In the genomic region with DNA sequence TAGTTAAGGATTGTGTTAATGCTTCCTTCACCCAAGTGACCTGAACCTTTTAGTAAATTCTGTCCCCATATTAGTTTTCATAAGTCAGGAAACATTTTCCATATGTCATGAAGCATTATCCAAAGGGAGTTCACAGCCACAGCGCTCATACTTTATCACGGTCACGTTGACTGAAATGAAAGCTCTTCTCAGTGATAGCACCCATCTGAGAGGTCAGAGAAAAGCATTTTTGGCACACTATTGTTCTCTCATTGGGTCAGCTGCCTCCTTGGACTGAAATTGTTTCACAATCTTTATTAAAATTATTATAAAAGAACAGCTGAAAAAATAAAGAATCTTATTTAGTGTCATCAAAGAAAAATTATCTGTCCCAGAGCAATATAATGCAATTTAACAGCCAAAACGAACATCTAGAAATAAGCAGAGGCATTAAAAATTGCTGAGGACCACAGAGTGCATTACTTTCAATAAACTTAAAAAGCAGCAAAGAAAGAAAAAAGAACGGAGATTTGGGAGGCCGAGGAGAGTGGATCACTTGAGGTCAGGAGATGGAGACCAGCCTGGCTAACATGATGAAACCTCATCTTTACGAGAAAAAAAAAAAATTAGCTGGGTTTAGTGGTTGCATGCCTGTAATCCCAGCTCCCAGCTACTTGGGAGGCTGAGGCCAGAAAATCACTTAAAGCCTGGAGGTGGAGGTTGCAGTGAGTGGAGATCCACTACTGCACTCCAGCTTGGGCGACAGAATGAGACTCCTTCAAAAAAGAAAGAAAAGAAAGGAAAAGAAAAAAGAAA, we compare ENCODE assay signal across 1 cellular context.
TF ChIP-seq lines count a peak whose summit lies in the region.

No MANE protein-coding gene starts in this region.

TF ChIP-seq in SK-N-SH, 30 proteins besides CTCF, POLR2A, EP300 and RAD21 (continued from another document):
- TF ChIP-seq REST (IDR thresholded peaks at IDR 0.05; ENCODE audit: low read depth, low read length) (no peak), RCOR1 (IDR thresholded peaks at IDR 0.05; ENCODE audit: low read length) (no peak), CHD2 (IDR thresholded peaks at IDR 0.05; ENCODE audit: low read length, partially characterized antibody) (no peak), NFIC (IDR thresholded peaks at IDR 0.05; ENCODE audit: borderline replicate concordance) (no peak), NRF1 (IDR thresholded peaks at IDR 0.05; ENCODE audit: low read depth, low read length) (no peak), FOSL2 (IDR thresholded peaks at IDR 0.05; ENCODE audit: borderline replicate concordance, low read depth) (no peak), SMC3 (IDR thresholded peaks at IDR 0.05; ENCODE audit: low read depth, low read length) (no peak), TAF1 (IDR thresholded peaks at IDR 0.05; ENCODE audit: borderline replicate concordance, low read depth, low read length) (no peak), MXI1 (IDR thresholded peaks at IDR 0.05; ENCODE audit: low read depth, low read length) (no peak), YY1 (IDR thresholded peaks at IDR 0.05; ENCODE audit: low read depth) (no peak)
- TF ChIP-seq, protein P1, sequence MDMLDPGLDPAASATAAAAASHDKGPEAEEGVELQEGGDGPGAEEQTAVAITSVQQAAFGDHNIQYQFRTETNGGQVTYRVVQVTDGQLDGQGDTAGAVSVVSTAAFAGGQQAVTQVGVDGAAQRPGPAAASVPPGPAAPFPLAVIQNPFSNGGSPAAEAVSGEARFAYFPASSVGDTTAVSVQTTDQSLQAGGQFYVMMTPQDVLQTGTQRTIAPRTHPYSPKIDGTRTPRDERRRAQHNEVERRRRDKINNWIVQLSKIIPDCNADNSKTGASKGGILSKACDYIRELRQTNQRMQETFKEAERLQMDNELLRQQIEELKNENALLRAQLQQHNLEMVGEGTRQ (IDR thresholded peaks at IDR 0.05; ENCODE audit: borderline replicate concordance, low read depth, low read length) = no peak
